Comparison of ENCODE assay signal across 8 cellular contexts in genomic region chr2:85853499-85854165, GRCh38. TPM values are rescaled to one million over a fixed set of nuclear protein-coding genes. Genes with fewer than 3 reads are reported as not detected.
DNase-seq lines count a peak whose midpoint lies in the region; ATAC-seq and TF ChIP-seq lines count a peak whose summit lies in the region.

No MANE protein-coding gene starts in this region.

- H3K9me3 Mint-ChIP-seq in IgD-negative memory B cell, result peaks cover 3 to 11% (median 5%) of the 10 kb centered on the region in 3 donors

- H3K27me3 ChIP-seq in colonic mucosa, result no peaks in the 10 kb centered on the region
- no peaks in the 10 kb centered on the region for H3K27me3 ChIP-seq in stomach

- H3K27me3 Mint-ChIP-seq in IgD-negative memory B cell, result no peaks in the 10 kb centered on the region

- TF ChIP-seq CTCF in colonic mucosa (IDR thresholded peaks at IDR 0.05) (no peak), stomach (IDR thresholded peaks at IDR 0.05) (no peak)

- H3K9me3 ChIP-seq in colonic mucosa (no peaks in the 10 kb centered on the region), stomach (no peaks in the 10 kb centered on the region)

- WGBS in stomach, 5 donors, result 68 to 73% (median 70%) methylated on average over 10 of the region's 10 CpGs

- H3K4me1 Mint-ChIP-seq in IgD-negative memory B cell, result peaks cover 52 to 59% (median 56%) of the 10 kb centered on the region in 3 donors

- intact Hi-C loops in colonic mucosa (cut with DNase I) (no loop called here), stomach (cut with DNase I; ENCODE audit: low total_unique reads) (no loop called here)

- peak overlapping the region; percentile 13 to 44 for H3K9ac ChIP-seq in colonic mucosa (ENCODE audit: low read depth in 2 of 2, low read length in 2 of 2)

- no peak overlapping the region for H3K4me3 ChIP-seq in colonic mucosa
- no peak overlapping the region for H3K4me3 ChIP-seq in stomach

- H3K36me3 ChIP-seq in colonic mucosa (no peaks in the 10 kb centered on the region), stomach (peaks cover 0 to 42% (median 27%) of the 10 kb centered on the region in 4 donors)

- H3K4me3 Mint-ChIP-seq in IgD-negative memory B cell, result peak overlapping the region; percentile 83 to 92 (median 88)

- TF ChIP-seq EP300 in stomach (IDR thresholded peaks at IDR 0.05), result no peak

- H3K36me3 Mint-ChIP-seq in IgD-negative memory B cell, result peaks cover 17% of the 10 kb centered on the region

- DNase-seq in GDM1 (lab: John Stamatoyannopoulos, UW) (peak; percentile 52), colonic mucosa (no peak), stomach (no peak), iPS-NIHi11 (ENCODE audit: low spot score) (no peak), NCI-H1930 (lab: John Stamatoyannopoulos, UW) (no peak), kidney glomerular epithelial cell (lab: John Stamatoyannopoulos, UW) (no peak)

- TF ChIP-seq POLR2A in stomach (IDR thresholded peaks at IDR 0.05), result no peak

- peak; percentile 62 for ATAC-seq in GM21367 (IDR thresholded peaks at IDR 0.05; ENCODE audit: unreplicated experiment)

- H3K27ac Mint-ChIP-seq in IgD-negative memory B cell, result peak overlapping the region; percentile 99 to 100 (median 99)

- H3K4me1 ChIP-seq in colonic mucosa, result no peaks in the 10 kb centered on the region
- H3K4me1 ChIP-seq in stomach, result peaks cover 3 to 18% (median 11%) of the 10 kb centered on the region in 4 donors

- H3K27ac ChIP-seq in colonic mucosa (peak overlapping the region; percentile 71), stomach (peak overlapping the region; percentile 20 to 75 (median 65))

RNA-seq across cellular contexts. Expression of gene ST3GAL5, which starts 35.2 kb away (rescaled TPM):
- polyA plus RNA-seq in IgD-negative memory B cell, result 38.2 TPM
- total RNA-seq in colonic mucosa, result 1 to 10 TPM; 2.6 to 3.5 TPM
- total RNA-seq in stomach, result 10 to 100 TPM in 4 of 5 donors, 1 to 10 TPM in 1; 7.6 to 84.2 (median 27.8) TPM
- polyA plus RNA-seq in stomach, result 10 to 100 TPM in 1 of 3 donors, 1 to 10 TPM in 2; 4.1 to 10.4 (median 5.2) TPM
